ENCODE assay signal across 20 cellular contexts in genomic region chr4:103026868-103027267, GRCh38. TPM values are rescaled to one million over a fixed set of nuclear protein-coding genes. Genes with fewer than 3 reads are reported as not detected.
DNase-seq lines count a peak whose midpoint lies in the region; FAIRE-seq and TF ChIP-seq lines count a peak whose summit lies in the region.
"Had no signal": no experiment of that assay in that cellular context is flagged by ENCODE, and none has a peak within 500 bp of the region (broad histone marks: within the 10 kb centered on the region; RNA-seq: fewer than 3 reads in every experiment).

No MANE protein-coding gene starts in this region.

- DNase-seq in activated CD4-positive, alpha-beta T cell treated with anti-CD3 and anti-CD28 coated beads, Interleukin-2, amount 10 ng/mL, durations not matched to agents 24 days and 14 days: peak; percentile 13
- no peak for DNase-seq in activated CD4-positive, alpha-beta T cell treated with anti-CD3 and anti-CD28 coated beads, Interleukin-2, amount 10 ng/mL, durations not matched to agents 7 days and 5 days
- peak; percentile 33 for DNase-seq in bronchial epithelial cell (ENCODE audit: low read depth)
- DNase-seq in frontal cortex (ENCODE audit: low spot score in 2 of 2): no peak
- DNase-seq in mesendoderm: no peak
- no peak for DNase-seq in erythroblast (lab: John Stamatoyannopoulos, UW)
- no peak for DNase-seq in activated T-cell treated with anti-CD3 and anti-CD28 coated beads, Interleukin-2, amount 50 U/mL, for 48 hours
- DNase-seq: AML-193; Caco-2; CD8-positive, alpha-beta memory T cell; DMS53; GF-D8; HCEC 1CT; HFFc6 had no signal

- no peak overlapping the region for H3K27ac Mint-ChIP-seq in activated CD4-positive, alpha-beta T cell treated with anti-CD3 and anti-CD28 coated beads, Interleukin-2, amount 10 ng/mL, durations not matched to agents 24 days and 14 days
- no peak overlapping the region for H3K27ac Mint-ChIP-seq in activated CD4-positive, alpha-beta T cell treated with anti-CD3 and anti-CD28 coated beads, Interleukin-2, amount 10 ng/mL, durations not matched to agents 7 days and 5 days
- H3K27ac Mint-ChIP-seq: CD8-positive, alpha-beta memory T cell; HFFc6 had no signal

- no peaks in the 10 kb centered on the region for H3K27me3 ChIP-seq in bronchial epithelial cell (ENCODE audit: control insufficient read depth, insufficient read depth, low read length)
- H3K27me3 ChIP-seq in mesendoderm (ENCODE audit: insufficient read depth, low read length, poor library complexity): no peaks in the 10 kb centered on the region
- H3K27me3 ChIP-seq: BLaER1 had no signal

- TF ChIP-seq CTCF in bronchial epithelial cell (IDR thresholded peaks at IDR 0.05; ENCODE audit: insufficient read depth, low read length, severe bottlenecking): no peak

- H4K5ac ChIP-seq in mesendoderm (ENCODE audit: low read length): no peak overlapping the region

- no peak overlapping the region for H2BK15ac ChIP-seq in mesendoderm (replicated peaks; ENCODE audit: low read depth)

- H3K9ac ChIP-seq in mesendoderm (ENCODE audit: low read length): no peak overlapping the region
- H3K9ac ChIP-seq: BLaER1 had no signal

- no peaks in the 10 kb centered on the region for H3K9me3 Mint-ChIP-seq in activated CD4-positive, alpha-beta T cell treated with anti-CD3 and anti-CD28 coated beads, Interleukin-2, amount 10 ng/mL, durations not matched to agents 24 days and 14 days
- H3K9me3 Mint-ChIP-seq in activated CD4-positive, alpha-beta T cell treated with anti-CD3 and anti-CD28 coated beads, Interleukin-2, amount 10 ng/mL, durations not matched to agents 7 days and 5 days: no peaks in the 10 kb centered on the region
- H3K9me3 Mint-ChIP-seq: CD8-positive, alpha-beta memory T cell; HFFc6 had no signal

- no peak overlapping the region for H3K18ac ChIP-seq in mesendoderm (ENCODE audit: low read length)

- H3K27me3 Mint-ChIP-seq in activated CD4-positive, alpha-beta T cell treated with anti-CD3 and anti-CD28 coated beads, Interleukin-2, amount 10 ng/mL, durations not matched to agents 24 days and 14 days: no peaks in the 10 kb centered on the region
- H3K27me3 Mint-ChIP-seq in activated CD4-positive, alpha-beta T cell treated with anti-CD3 and anti-CD28 coated beads, Interleukin-2, amount 10 ng/mL, durations not matched to agents 7 days and 5 days: no peaks in the 10 kb centered on the region
- H3K27me3 Mint-ChIP-seq: CD8-positive, alpha-beta memory T cell had no signal

- H3K4me3 ChIP-seq in bronchial epithelial cell (ENCODE audit: low read depth, low read length): no peak overlapping the region
- H3K4me3 ChIP-seq in mesendoderm (ENCODE audit: low read length): no peak overlapping the region
- H3K4me3 ChIP-seq: BLaER1 had no signal

- H3K36me3 ChIP-seq in bronchial epithelial cell (ENCODE audit: control insufficient read depth, insufficient read depth, low read length) (peaks cover 2% of the 10 kb centered on the region), mesendoderm (ENCODE audit: control insufficient read depth, insufficient read depth, low read length) (no peaks in the 10 kb centered on the region)

- POLR2A ChIA-PET in activated CD4-positive, alpha-beta T cell treated with anti-CD3 and anti-CD28 coated beads, Interleukin-2, amount 10 ng/mL, durations not matched to agents 7 days and 5 days (lab: Charles Lee): no interaction called here

- no peak overlapping the region for H3K23ac ChIP-seq in mesendoderm (ENCODE audit: low read length)

- intact Hi-C loops in activated CD4-positive, alpha-beta T cell treated with anti-CD3 and anti-CD28 coated beads, Interleukin-2, amount 10 ng/mL, durations not matched to agents 24 days and 14 days (cut with micrococcal nuclease): no loop called here

- peaks cover 30% of the 10 kb centered on the region for H3K36me3 Mint-ChIP-seq in activated CD4-positive, alpha-beta T cell treated with anti-CD3 and anti-CD28 coated beads, Interleukin-2, amount 10 ng/mL, durations not matched to agents 24 days and 14 days (ENCODE audit: low read depth)
- peaks cover 15% of the 10 kb centered on the region for H3K36me3 Mint-ChIP-seq in activated CD4-positive, alpha-beta T cell treated with anti-CD3 and anti-CD28 coated beads, Interleukin-2, amount 10 ng/mL, durations not matched to agents 7 days and 5 days (ENCODE audit: low read depth)

- no peak overlapping the region for H4K8ac ChIP-seq in mesendoderm (ENCODE audit: low read depth, low read length)

- H3K4me3 Mint-ChIP-seq in activated CD4-positive, alpha-beta T cell treated with anti-CD3 and anti-CD28 coated beads, Interleukin-2, amount 10 ng/mL, durations not matched to agents 24 days and 14 days: no peak overlapping the region
- H3K4me3 Mint-ChIP-seq in activated CD4-positive, alpha-beta T cell treated with anti-CD3 and anti-CD28 coated beads, Interleukin-2, amount 10 ng/mL, durations not matched to agents 7 days and 5 days: no peak overlapping the region
- H3K4me3 Mint-ChIP-seq: HFFc6 had no signal

- H2AK5ac ChIP-seq in mesendoderm (ENCODE audit: low read length): no peak overlapping the region

- CTCF ChIA-PET in activated CD4-positive, alpha-beta T cell treated with anti-CD3 and anti-CD28 coated beads, Interleukin-2, amount 10 ng/mL, durations not matched to agents 7 days and 5 days (lab: Charles Lee): no interaction called here

- peaks cover 8% of the 10 kb centered on the region for H3K4me1 Mint-ChIP-seq in activated CD4-positive, alpha-beta T cell treated with anti-CD3 and anti-CD28 coated beads, Interleukin-2, amount 10 ng/mL, durations not matched to agents 24 days and 14 days
- H3K4me1 Mint-ChIP-seq in activated CD4-positive, alpha-beta T cell treated with anti-CD3 and anti-CD28 coated beads, Interleukin-2, amount 10 ng/mL, durations not matched to agents 7 days and 5 days: no peaks in the 10 kb centered on the region
- H3K4me1 Mint-ChIP-seq: CD8-positive, alpha-beta memory T cell had no signal

- no peaks in the 10 kb centered on the region for H3K79me2 ChIP-seq in mesendoderm (ENCODE audit: control insufficient read depth, insufficient read depth, low read length)

- H2BK120ac ChIP-seq in mesendoderm (ENCODE audit: low read depth, low read length): no peak overlapping the region

- no peak overlapping the region for H3K27ac ChIP-seq in mesendoderm (ENCODE audit: low read depth, low read length)
- H3K27ac ChIP-seq: 22Rv1, BLaER1 had no signal

- FAIRE-seq in bronchial epithelial cell (lab: Jason Lieb, UNC): no peak
- FAIRE-seq in frontal cortex (lab: Jason Lieb, UNC): peak; percentile 64
- FAIRE-seq: GM19239, HepG2, HTR-8/SVneo had no signal

- H3K56ac ChIP-seq in mesendoderm (ENCODE audit: low read length): no peak overlapping the region

- no peaks in the 10 kb centered on the region for H3K79me1 ChIP-seq in mesendoderm (ENCODE audit: low read length)

- no peak for TF ChIP-seq POLR2A in erythroblast (IDR thresholded peaks at IDR 0.05; ENCODE audit: low read length)

- no peak overlapping the region for H2BK5ac ChIP-seq in mesendoderm (ENCODE audit: low read length)

- WGBS in mesendoderm (ENCODE audit: extremely low coverage, insufficient coverage, low lambda C conversion rate): no CpG with 5 or more reads among the region's 1 CpG

- H3K4me2 ChIP-seq in mesendoderm (ENCODE audit: low read length): no peak overlapping the region
- H3K4me2 ChIP-seq: BLaER1 had no signal

- H3K4ac ChIP-seq in mesendoderm (ENCODE audit: low read depth, low read length): no peak overlapping the region

- no peaks in the 10 kb centered on the region for H3K4me1 ChIP-seq in mesendoderm (ENCODE audit: control insufficient read depth, low read depth, low read length)
- H3K4me1 ChIP-seq: BLaER1, Caco-2 had no signal

RNA-seq across cellular contexts. Expression of gene SLC9B1, which starts 7.4 kb away (rescaled TPM):
- 0.23 and 0.47 TPM in 2 replicates for total RNA-seq in activated CD4-positive, alpha-beta T cell treated with anti-CD3 and anti-CD28 coated beads, Interleukin-2, amount 10 ng/mL, durations not matched to agents 24 days and 14 days
- total RNA-seq in activated CD4-positive, alpha-beta T cell treated with anti-CD3 and anti-CD28 coated beads, Interleukin-2, amount 10 ng/mL, durations not matched to agents 7 days and 5 days: 1 to 10 TPM; 1.9 to 2.3 TPM
- 0.79 and 1.0 TPM in 2 replicates for total RNA-seq in bronchial epithelial cell
- 5.7 TPM for total RNA-seq in frontal cortex
- 0.13 TPM for polyA plus RNA-seq in mesendoderm (2013, experiment 1 of 2)
- polyA plus RNA-seq in mesendoderm (2013, experiment 2 of 2): 0.10 TPM
- total RNA-seq: H4 had no signal

RNA-seq across cellular contexts. Expression of gene SLC9B2, which starts 49.7 kb away (rescaled TPM):
- total RNA-seq in activated CD4-positive, alpha-beta T cell treated with anti-CD3 and anti-CD28 coated beads, Interleukin-2, amount 10 ng/mL, durations not matched to agents 24 days and 14 days: 37.6 and 39.7 TPM in 2 replicates
- 10 to 100 TPM; 17.9 to 19.9 TPM for total RNA-seq in activated CD4-positive, alpha-beta T cell treated with anti-CD3 and anti-CD28 coated beads, Interleukin-2, amount 10 ng/mL, durations not matched to agents 7 days and 5 days
- total RNA-seq in bronchial epithelial cell (9.6 and 16.3 TPM in 2 replicates), frontal cortex (107 TPM)
- 5.8 TPM for polyA plus RNA-seq in mesendoderm (2013, experiment 1 of 2)
- polyA plus RNA-seq in mesendoderm (2013, experiment 2 of 2): 6.5 TPM

Comparison
In these comparisons a context has a peak if more than half of its experiments do, and no peak if none do; other contexts are left out.
1. DNase-seq: peak in activated CD4-positive, alpha-beta T cell treated with anti-CD3 and anti-CD28 coated beads, Interleukin-2, amount 10 ng/mL, durations not matched to agents 24 days and 14 days (single experiment) and bronchial epithelial cell (single experiment); none in activated CD4-positive, alpha-beta T cell treated with anti-CD3 and anti-CD28 coated beads, Interleukin-2, amount 10 ng/mL, durations not matched to agents 7 days and 5 days (single experiment), frontal cortex (0 of 2), mesendoderm (single experiment), erythroblast (0 of 2) and activated T-cell treated with anti-CD3 and anti-CD28 coated beads, Interleukin-2, amount 50 U/mL, for 48 hours (0 of 2).